1 cellular context compared by ENCODE assay signal in the genomic region with DNA sequence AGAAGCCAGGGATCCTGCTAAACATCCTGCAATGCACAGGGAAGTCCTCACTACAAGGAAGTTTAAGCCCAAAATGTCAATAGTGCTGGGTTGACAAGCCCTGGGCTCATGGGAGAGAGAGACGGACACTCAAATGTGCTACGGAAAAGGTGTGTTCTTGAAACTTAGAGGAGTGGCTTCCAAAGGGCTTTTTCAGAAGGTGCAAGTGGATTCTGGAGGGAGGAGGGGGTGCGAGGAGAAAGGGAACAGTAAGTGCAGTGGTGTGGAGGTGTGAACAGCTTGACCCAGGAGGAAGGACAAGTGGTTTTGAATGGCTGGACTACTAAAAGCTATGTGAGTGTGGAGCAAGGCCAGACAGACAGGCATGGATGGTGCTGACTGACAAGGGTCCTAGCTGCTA.
TF ChIP-seq lines count a peak whose summit lies in the region.

No MANE protein-coding gene starts in this region.

TF ChIP-seq in WTC11, 78 proteins besides CTCF, POLR2A, EP300 and RAD21 (continued from another document):
- TF ChIP-seq, protein P1, sequence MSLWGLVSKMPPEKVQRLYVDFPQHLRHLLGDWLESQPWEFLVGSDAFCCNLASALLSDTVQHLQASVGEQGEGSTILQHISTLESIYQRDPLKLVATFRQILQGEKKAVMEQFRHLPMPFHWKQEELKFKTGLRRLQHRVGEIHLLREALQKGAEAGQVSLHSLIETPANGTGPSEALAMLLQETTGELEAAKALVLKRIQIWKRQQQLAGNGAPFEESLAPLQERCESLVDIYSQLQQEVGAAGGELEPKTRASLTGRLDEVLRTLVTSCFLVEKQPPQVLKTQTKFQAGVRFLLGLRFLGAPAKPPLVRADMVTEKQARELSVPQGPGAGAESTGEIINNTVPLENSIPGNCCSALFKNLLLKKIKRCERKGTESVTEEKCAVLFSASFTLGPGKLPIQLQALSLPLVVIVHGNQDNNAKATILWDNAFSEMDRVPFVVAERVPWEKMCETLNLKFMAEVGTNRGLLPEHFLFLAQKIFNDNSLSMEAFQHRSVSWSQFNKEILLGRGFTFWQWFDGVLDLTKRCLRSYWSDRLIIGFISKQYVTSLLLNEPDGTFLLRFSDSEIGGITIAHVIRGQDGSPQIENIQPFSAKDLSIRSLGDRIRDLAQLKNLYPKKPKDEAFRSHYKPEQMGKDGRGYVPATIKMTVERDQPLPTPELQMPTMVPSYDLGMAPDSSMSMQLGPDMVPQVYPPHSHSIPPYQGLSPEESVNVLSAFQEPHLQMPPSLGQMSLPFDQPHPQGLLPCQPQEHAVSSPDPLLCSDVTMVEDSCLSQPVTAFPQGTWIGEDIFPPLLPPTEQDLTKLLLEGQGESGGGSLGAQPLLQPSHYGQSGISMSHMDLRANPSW (CRISPR knock-in tag; conservative IDR thresholded peaks at IDR 0.05; ENCODE audit: low read depth), result no peak
- TF ChIP-seq, protein P2, sequence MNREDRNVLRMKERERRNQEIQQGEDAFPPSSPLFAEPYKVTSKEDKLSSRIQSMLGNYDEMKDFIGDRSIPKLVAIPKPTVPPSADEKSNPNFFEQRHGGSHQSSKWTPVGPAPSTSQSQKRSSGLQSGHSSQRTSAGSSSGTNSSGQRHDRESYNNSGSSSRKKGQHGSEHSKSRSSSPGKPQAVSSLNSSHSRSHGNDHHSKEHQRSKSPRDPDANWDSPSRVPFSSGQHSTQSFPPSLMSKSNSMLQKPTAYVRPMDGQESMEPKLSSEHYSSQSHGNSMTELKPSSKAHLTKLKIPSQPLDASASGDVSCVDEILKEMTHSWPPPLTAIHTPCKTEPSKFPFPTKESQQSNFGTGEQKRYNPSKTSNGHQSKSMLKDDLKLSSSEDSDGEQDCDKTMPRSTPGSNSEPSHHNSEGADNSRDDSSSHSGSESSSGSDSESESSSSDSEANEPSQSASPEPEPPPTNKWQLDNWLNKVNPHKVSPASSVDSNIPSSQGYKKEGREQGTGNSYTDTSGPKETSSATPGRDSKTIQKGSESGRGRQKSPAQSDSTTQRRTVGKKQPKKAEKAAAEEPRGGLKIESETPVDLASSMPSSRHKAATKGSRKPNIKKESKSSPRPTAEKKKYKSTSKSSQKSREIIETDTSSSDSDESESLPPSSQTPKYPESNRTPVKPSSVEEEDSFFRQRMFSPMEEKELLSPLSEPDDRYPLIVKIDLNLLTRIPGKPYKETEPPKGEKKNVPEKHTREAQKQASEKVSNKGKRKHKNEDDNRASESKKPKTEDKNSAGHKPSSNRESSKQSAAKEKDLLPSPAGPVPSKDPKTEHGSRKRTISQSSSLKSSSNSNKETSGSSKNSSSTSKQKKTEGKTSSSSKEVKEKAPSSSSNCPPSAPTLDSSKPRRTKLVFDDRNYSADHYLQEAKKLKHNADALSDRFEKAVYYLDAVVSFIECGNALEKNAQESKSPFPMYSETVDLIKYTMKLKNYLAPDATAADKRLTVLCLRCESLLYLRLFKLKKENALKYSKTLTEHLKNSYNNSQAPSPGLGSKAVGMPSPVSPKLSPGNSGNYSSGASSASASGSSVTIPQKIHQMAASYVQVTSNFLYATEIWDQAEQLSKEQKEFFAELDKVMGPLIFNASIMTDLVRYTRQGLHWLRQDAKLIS (CRISPR knock-in tag; IDR thresholded peaks at IDR 0.05; ENCODE audit: borderline replicate concordance), result no peak
- TF ChIP-seq ETV6 (CRISPR knock-in tag; IDR thresholded peaks at IDR 0.05), result no peak
